ENCODE assay signal across 1 cellular context in the genomic region with DNA sequence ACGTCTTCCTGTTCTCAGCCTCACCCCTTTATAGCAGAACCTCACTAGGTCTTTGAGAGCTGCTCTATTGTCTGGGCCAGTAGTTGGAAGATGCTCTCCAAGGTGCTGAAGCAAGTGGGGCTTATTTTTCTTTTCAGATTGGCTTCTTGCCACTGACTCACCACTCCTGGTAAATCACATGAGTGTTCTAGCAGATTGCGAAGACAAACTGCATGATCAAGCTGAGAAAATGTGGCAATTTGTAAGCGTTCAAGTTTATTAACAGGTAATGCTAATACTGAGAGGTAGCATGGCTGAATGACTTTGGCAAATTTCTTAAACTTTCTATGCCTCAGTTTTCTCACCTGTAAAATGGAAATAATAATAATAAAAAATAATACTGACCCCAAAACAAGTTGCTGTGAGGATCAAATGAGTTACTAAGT.
TF ChIP-seq lines count a peak whose summit lies in the region.

No MANE protein-coding gene starts in this region.

TF ChIP-seq in HepG2, 621 proteins besides CTCF, POLR2A, EP300 and RAD21 (continued from another document and continues in another):
- TF ChIP-seq ZBTB2 (CRISPR knock-in tag; IDR thresholded peaks at IDR 0.05; ENCODE audit: low read depth), result no peak
- peak; percentile 50; the same call in 1 of the 2 replicates for TF ChIP-seq ELF3 (CRISPR knock-in tag; IDR thresholded peaks at IDR 0.05)
- TF ChIP-seq, protein P1, sequence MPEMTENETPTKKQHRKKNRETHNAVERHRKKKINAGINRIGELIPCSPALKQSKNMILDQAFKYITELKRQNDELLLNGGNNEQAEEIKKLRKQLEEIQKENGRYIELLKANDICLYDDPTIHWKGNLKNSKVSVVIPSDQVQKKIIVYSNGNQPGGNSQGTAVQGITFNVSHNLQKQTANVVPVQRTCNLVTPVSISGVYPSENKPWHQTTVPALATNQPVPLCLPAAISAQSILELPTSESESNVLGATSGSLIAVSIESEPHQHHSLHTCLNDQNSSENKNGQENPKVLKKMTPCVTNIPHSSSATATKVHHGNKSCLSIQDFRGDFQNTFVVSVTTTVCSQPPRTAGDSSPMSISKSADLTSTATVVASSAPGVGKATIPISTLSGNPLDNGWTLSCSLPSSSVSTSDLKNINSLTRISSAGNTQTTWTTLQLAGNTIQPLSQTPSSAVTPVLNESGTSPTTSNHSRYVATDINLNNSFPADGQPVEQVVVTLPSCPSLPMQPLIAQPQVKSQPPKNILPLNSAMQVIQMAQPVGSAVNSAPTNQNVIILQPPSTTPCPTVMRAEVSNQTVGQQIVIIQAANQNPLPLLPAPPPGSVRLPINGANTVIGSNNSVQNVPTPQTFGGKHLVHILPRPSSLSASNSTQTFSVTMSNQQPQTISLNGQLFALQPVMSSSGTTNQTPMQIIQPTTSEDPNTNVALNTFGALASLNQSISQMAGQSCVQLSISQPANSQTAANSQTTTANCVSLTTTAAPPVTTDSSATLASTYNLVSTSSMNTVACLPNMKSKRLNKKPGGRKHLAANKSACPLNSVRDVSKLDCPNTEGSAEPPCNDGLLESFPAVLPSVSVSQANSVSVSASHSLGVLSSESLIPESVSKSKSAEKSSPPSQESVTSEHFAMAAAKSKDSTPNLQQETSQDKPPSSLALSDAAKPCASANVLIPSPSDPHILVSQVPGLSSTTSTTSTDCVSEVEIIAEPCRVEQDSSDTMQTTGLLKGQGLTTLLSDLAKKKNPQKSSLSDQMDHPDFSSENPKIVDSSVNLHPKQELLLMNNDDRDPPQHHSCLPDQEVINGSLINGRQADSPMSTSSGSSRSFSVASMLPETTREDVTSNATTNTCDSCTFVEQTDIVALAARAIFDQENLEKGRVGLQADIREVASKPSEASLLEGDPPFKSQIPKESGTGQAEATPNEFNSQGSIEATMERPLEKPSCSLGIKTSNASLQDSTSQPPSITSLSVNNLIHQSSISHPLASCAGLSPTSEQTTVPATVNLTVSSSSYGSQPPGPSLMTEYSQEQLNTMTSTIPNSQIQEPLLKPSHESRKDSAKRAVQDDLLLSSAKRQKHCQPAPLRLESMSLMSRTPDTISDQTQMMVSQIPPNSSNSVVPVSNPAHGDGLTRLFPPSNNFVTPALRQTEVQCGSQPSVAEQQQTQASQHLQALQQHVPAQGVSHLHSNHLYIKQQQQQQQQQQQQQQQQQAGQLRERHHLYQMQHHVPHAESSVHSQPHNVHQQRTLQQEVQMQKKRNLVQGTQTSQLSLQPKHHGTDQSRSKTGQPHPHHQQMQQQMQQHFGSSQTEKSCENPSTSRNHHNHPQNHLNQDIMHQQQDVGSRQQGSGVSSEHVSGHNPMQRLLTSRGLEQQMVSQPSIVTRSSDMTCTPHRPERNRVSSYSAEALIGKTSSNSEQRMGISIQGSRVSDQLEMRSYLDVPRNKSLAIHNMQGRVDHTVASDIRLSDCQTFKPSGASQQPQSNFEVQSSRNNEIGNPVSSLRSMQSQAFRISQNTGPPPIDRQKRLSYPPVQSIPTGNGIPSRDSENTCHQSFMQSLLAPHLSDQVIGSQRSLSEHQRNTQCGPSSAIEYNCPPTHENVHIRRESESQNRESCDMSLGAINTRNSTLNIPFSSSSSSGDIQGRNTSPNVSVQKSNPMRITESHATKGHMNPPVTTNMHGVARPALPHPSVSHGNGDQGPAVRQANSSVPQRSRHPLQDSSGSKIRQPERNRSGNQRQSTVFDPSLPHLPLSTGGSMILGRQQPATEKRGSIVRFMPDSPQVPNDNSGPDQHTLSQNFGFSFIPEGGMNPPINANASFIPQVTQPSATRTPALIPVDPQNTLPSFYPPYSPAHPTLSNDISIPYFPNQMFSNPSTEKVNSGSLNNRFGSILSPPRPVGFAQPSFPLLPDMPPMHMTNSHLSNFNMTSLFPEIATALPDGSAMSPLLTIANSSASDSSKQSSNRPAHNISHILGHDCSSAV (CRISPR knock-in tag; IDR thresholded peaks at IDR 0.05; ENCODE audit: borderline replicate concordance), result no peak
- TF ChIP-seq, protein P2, sequence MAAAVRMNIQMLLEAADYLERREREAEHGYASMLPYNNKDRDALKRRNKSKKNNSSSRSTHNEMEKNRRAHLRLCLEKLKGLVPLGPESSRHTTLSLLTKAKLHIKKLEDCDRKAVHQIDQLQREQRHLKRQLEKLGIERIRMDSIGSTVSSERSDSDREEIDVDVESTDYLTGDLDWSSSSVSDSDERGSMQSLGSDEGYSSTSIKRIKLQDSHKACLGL (CRISPR knock-in tag; IDR thresholded peaks at IDR 0.05), result no peak
- TF ChIP-seq, protein P3, sequence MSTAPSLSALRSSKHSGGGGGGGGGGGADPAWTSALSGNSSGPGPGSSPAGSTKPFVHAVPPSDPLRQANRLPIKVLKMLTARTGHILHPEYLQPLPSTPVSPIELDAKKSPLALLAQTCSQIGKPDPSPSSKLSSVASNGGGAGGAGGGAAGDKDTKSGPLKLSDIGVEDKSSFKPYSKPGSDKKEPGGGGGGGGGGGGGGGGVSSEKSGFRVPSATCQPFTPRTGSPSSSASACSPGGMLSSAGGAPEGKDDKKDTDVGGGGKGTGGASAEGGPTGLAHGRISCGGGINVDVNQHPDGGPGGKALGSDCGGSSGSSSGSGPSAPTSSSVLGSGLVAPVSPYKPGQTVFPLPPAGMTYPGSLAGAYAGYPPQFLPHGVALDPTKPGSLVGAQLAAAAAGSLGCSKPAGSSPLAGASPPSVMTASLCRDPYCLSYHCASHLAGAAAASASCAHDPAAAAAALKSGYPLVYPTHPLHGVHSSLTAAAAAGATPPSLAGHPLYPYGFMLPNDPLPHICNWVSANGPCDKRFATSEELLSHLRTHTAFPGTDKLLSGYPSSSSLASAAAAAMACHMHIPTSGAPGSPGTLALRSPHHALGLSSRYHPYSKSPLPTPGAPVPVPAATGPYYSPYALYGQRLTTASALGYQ (CRISPR knock-in tag; IDR thresholded peaks at IDR 0.05), result no peak
- TF ChIP-seq MLLT10 (CRISPR knock-in tag; IDR thresholded peaks at IDR 0.05), result no peak
- no peak for TF ChIP-seq ZFP36L2 (CRISPR knock-in tag; IDR thresholded peaks at IDR 0.05)
- no peak for TF ChIP-seq MED13 (CRISPR knock-in tag; IDR thresholded peaks at IDR 0.05)
- TF ChIP-seq KLF16 (CRISPR knock-in tag; IDR thresholded peaks at IDR 0.05), result 0 out of 4 replicates have a peak, but pooled peaks of 1 of the 2 experiments have one; percentile 60
- TF ChIP-seq RFX1 (IDR thresholded peaks at IDR 0.05), result no peak
- no peak for TF ChIP-seq ZNF263 (CRISPR knock-in tag; IDR thresholded peaks at IDR 0.05)
- no peak for TF ChIP-seq ZMYM3 (CRISPR knock-in tag; IDR thresholded peaks at IDR 0.05)
- no peak for TF ChIP-seq IKZF1 (IDR thresholded peaks at IDR 0.05)
- TF ChIP-seq, protein P4, sequence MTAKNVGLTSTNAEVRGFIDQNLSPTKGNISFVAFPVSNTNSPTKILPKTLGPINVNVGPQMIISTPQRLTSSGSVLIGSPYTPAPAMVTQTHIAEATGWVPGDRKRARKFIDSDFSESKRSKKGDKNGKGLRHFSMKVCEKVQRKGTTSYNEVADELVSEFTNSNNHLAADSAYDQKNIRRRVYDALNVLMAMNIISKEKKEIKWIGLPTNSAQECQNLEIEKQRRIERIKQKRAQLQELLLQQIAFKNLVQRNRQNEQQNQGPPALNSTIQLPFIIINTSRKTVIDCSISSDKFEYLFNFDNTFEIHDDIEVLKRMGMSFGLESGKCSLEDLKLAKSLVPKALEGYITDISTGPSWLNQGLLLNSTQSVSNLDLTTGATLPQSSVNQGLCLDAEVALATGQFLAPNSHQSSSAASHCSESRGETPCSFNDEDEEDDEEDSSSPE (CRISPR knock-in tag; IDR thresholded peaks at IDR 0.05), result no peak
- TF ChIP-seq ZNF629 (CRISPR knock-in tag; conservative IDR thresholded peaks at IDR 0.05), result no peak
- no peak for TF ChIP-seq ZBTB34 (CRISPR knock-in tag; IDR thresholded peaks at IDR 0.05)
- TF ChIP-seq PAF1 (CRISPR knock-in tag; IDR thresholded peaks at IDR 0.05), result no peak
- TF ChIP-seq ATF3 (CRISPR knock-in tag; IDR thresholded peaks at IDR 0.05), result 0 out of 2 replicates have a peak, but pooled peaks have one; percentile 15
- TF ChIP-seq E2F5 (CRISPR knock-in tag; conservative IDR thresholded peaks at IDR 0.05), result no peak
- TF ChIP-seq NR1H2 (CRISPR knock-in tag; IDR thresholded peaks at IDR 0.05; ENCODE audit: borderline replicate concordance, low read depth), result no peak
- TF ChIP-seq MEIS1 (CRISPR knock-in tag; IDR thresholded peaks at IDR 0.05; ENCODE audit: borderline replicate concordance), result no peak
- TF ChIP-seq, protein P5, sequence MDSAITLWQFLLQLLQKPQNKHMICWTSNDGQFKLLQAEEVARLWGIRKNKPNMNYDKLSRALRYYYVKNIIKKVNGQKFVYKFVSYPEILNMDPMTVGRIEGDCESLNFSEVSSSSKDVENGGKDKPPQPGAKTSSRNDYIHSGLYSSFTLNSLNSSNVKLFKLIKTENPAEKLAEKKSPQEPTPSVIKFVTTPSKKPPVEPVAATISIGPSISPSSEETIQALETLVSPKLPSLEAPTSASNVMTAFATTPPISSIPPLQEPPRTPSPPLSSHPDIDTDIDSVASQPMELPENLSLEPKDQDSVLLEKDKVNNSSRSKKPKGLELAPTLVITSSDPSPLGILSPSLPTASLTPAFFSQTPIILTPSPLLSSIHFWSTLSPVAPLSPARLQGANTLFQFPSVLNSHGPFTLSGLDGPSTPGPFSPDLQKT (CRISPR knock-in tag; IDR thresholded peaks at IDR 0.05; ENCODE audit: borderline replicate concordance), result no peak
- TF ChIP-seq ZC3H13 (CRISPR knock-in tag; IDR thresholded peaks at IDR 0.05), result no peak
- no peak for TF ChIP-seq NFKB2 (CRISPR knock-in tag; IDR thresholded peaks at IDR 0.05; ENCODE audit: borderline replicate concordance)
- TF ChIP-seq CEBPZ (IDR thresholded peaks at IDR 0.05; ENCODE audit: low read length), result no peak
- TF ChIP-seq ZNF703 (CRISPR knock-in tag; IDR thresholded peaks at IDR 0.05; ENCODE audit: borderline replicate concordance), result no peak
- no peak for TF ChIP-seq BHLHE40 (IDR thresholded peaks at IDR 0.05; ENCODE audit: low read length)
- TF ChIP-seq GZF1 (CRISPR knock-in tag; IDR thresholded peaks at IDR 0.05), result no peak
- no peak for TF ChIP-seq HMGA1 (CRISPR knock-in tag; conservative IDR thresholded peaks at IDR 0.05)
- no peak for TF ChIP-seq GABPA (IDR thresholded peaks at IDR 0.05; ENCODE audit: low read depth, low read length)
- no peak for TF ChIP-seq GABPA (CRISPR knock-in tag; IDR thresholded peaks at IDR 0.05; ENCODE audit: low read depth)
- no peak for TF ChIP-seq TAF1 (CRISPR knock-in tag; IDR thresholded peaks at IDR 0.05)
- TF ChIP-seq YEATS4 (CRISPR knock-in tag; IDR thresholded peaks at IDR 0.05; ENCODE audit: borderline replicate concordance), result no peak
- no peak for TF ChIP-seq PTBP1 (IDR thresholded peaks at IDR 0.05; ENCODE audit: low read depth, low read length, poor library complexity, severe bottlenecking)
- TF ChIP-seq ZNF766 (CRISPR knock-in tag; IDR thresholded peaks at IDR 0.05; ENCODE audit: borderline replicate concordance), result no peak
- TF ChIP-seq ZNF354B (CRISPR knock-in tag; IDR thresholded peaks at IDR 0.05), result no peak
